10 cellular contexts compared by ENCODE assay signal in genomic region chr22:50262460-50262911, GRCh38. TPM values are rescaled to one million over a fixed set of nuclear protein-coding genes. Genes with fewer than 3 reads are reported as not detected.
A peak's percentile ranks its signal among the peaks of the same experiment; 100 is the strongest.
DNase-seq lines count a peak whose midpoint lies in the region; ATAC-seq and TF ChIP-seq lines count a peak whose summit lies in the region.
"Had no signal": no experiment of that assay in that cellular context is flagged by ENCODE, and none has a peak within 500 bp of the region (broad histone marks: within the 10 kb centered on the region; RNA-seq: fewer than 3 reads in every experiment).

No MANE protein-coding gene starts in this region.

- peak overlapping the region; percentile 65 for H3K4me2 ChIP-seq in OCI-LY1 (ENCODE audit: low read length)

- TF ChIP-seq POLR2A in testis (IDR thresholded peaks at IDR 0.05) = no peak

- H3K4me3 ChIP-seq in OCI-LY1 (ENCODE audit: low read depth, low read length, poor library complexity, severe bottlenecking) (peak overlapping the region; percentile 88), testis (no peak overlapping the region)

- H3K4me3 Mint-ChIP-seq in activated naive CD4-positive, alpha-beta T cell treated with anti-CD3 and anti-CD28 coated beads, Interleukin-2, amount 50 U/mL, for 24 hours = peak overlapping the region; percentile 51
- H3K4me3 Mint-ChIP-seq in central memory CD8-positive, alpha-beta T cell = peak overlapping the region; percentile 73
- H3K4me3 Mint-ChIP-seq in stimulated activated effector memory CD8-positive, alpha-beta T cell treated with anti-CD3 and anti-CD28 coated beads, Interleukin-12 subunit alpha, Interleukin-12 subunit beta, amount 100 ng/mL, for 72 hours = peak overlapping the region; percentile 72

- no peaks in the 10 kb centered on the region for H3K9me3 Mint-ChIP-seq in activated naive CD4-positive, alpha-beta T cell treated with anti-CD3 and anti-CD28 coated beads, Interleukin-2, amount 50 U/mL, for 24 hours
- H3K9me3 Mint-ChIP-seq in central memory CD8-positive, alpha-beta T cell = no peaks in the 10 kb centered on the region
- H3K9me3 Mint-ChIP-seq in stimulated activated effector memory CD8-positive, alpha-beta T cell treated with anti-CD3 and anti-CD28 coated beads, Interleukin-12 subunit alpha, Interleukin-12 subunit beta, amount 100 ng/mL, for 72 hours = no peaks in the 10 kb centered on the region

- peaks cover 15% of the 10 kb centered on the region for H3K36me3 ChIP-seq in OCI-LY1 (ENCODE audit: insufficient read depth, low read length)
- no peaks in the 10 kb centered on the region for H3K36me3 ChIP-seq in testis (ENCODE audit: low read depth, missing control alignments)

- no peaks in the 10 kb centered on the region for H4K20me1 ChIP-seq in OCI-LY1 (ENCODE audit: insufficient read depth, low read length)

- H3K36me3 Mint-ChIP-seq in activated naive CD4-positive, alpha-beta T cell treated with anti-CD3 and anti-CD28 coated beads, Interleukin-2, amount 50 U/mL, for 24 hours = no peaks in the 10 kb centered on the region
- H3K36me3 Mint-ChIP-seq in central memory CD8-positive, alpha-beta T cell (ENCODE audit: insufficient read depth) = peaks cover 4% of the 10 kb centered on the region
- peaks cover 7% of the 10 kb centered on the region for H3K36me3 Mint-ChIP-seq in stimulated activated effector memory CD8-positive, alpha-beta T cell treated with anti-CD3 and anti-CD28 coated beads, Interleukin-12 subunit alpha, Interleukin-12 subunit beta, amount 100 ng/mL, for 72 hours

- H3K27me3 ChIP-seq in OCI-LY1 (ENCODE audit: insufficient read depth, low read length) (no peaks in the 10 kb centered on the region), testis (no peaks in the 10 kb centered on the region)

- H3K27me3 Mint-ChIP-seq in activated naive CD4-positive, alpha-beta T cell treated with anti-CD3 and anti-CD28 coated beads, Interleukin-2, amount 50 U/mL, for 24 hours = peaks cover 8% of the 10 kb centered on the region
- H3K27me3 Mint-ChIP-seq in central memory CD8-positive, alpha-beta T cell = peaks cover 14% of the 10 kb centered on the region

- H3K4me1 ChIP-seq in OCI-LY1 (ENCODE audit: insufficient read depth, low read length, severe bottlenecking) = peaks cover 24% of the 10 kb centered on the region
- peaks cover 14% of the 10 kb centered on the region for H3K4me1 ChIP-seq in testis

- no peak overlapping the region for H2AFZ ChIP-seq in OCI-LY1 (ENCODE audit: low read length)

- peaks cover 4% of the 10 kb centered on the region; the same call in 1 of the 2 replicates for H3K79me2 ChIP-seq in OCI-LY1 (ENCODE audit: insufficient read depth, low read length)

- no peaks in the 10 kb centered on the region for H3K9me2 ChIP-seq in OCI-LY1 (ENCODE audit: low read depth, low read length)

- TF ChIP-seq CTCF in OCI-LY1 (IDR thresholded peaks at IDR 0.05; ENCODE audit: low read length) (no peak), testis (IDR thresholded peaks at IDR 0.05) (no peak)

- peaks cover 6% of the 10 kb centered on the region for H3K4me1 Mint-ChIP-seq in activated naive CD4-positive, alpha-beta T cell treated with anti-CD3 and anti-CD28 coated beads, Interleukin-2, amount 50 U/mL, for 24 hours
- peaks cover 5% of the 10 kb centered on the region for H3K4me1 Mint-ChIP-seq in central memory CD8-positive, alpha-beta T cell
- peaks cover 13% of the 10 kb centered on the region for H3K4me1 Mint-ChIP-seq in stimulated activated effector memory CD8-positive, alpha-beta T cell treated with anti-CD3 and anti-CD28 coated beads, Interleukin-12 subunit alpha, Interleukin-12 subunit beta, amount 100 ng/mL, for 72 hours

- H3K27ac ChIP-seq in OCI-LY1 (ENCODE audit: low read depth, low read length, poor library complexity, severe bottlenecking) (peak overlapping the region; percentile 34), testis (no peak overlapping the region)

- DNase-seq in activated naive CD4-positive, alpha-beta T cell (lab: John Stamatoyannopoulos, UW) = no peak
- DNase-seq in central memory CD8-positive, alpha-beta T cell (ENCODE audit: low spot score in 2 of 2) = no peak
- DNase-seq in stimulated activated effector memory CD8-positive, alpha-beta T cell treated with anti-CD3 and anti-CD28 coated beads, Interleukin-12 subunit alpha, Interleukin-12 subunit beta, amount 100 ng/mL, for 72 hours (ENCODE audit: low spot score in 2 of 2) = no peak
- DNase-seq in testis (no peak), ureter (ENCODE audit: low spot score) (no peak)
- DNase-seq: activated CD8-positive, alpha-beta memory T cell treated with anti-CD3 and anti-CD28 coated beads, Interleukin-2, amount 50 U/mL, for 4 hours; left ventricle myocardium superior had no signal

- H3K9me3 ChIP-seq in OCI-LY1 (ENCODE audit: low read length) = no peaks in the 10 kb centered on the region
- no peaks in the 10 kb centered on the region for H3K9me3 ChIP-seq in testis

- 73 to 81% methylated on average over 6 to 7 of the region's 7 CpGs for WGBS in testis, 2 donors

- H3F3A ChIP-seq in OCI-LY1 (ENCODE audit: insufficient read depth, low read length) = no peaks in the 10 kb centered on the region

- no peak for ATAC-seq in central memory CD8-positive, alpha-beta T cell (replicated peaks; ENCODE audit: extremely low read depth, poor library complexity, severe bottlenecking)
- ATAC-seq in stimulated activated effector memory CD8-positive, alpha-beta T cell treated with anti-CD3 and anti-CD28 coated beads, Interleukin-12 subunit alpha, Interleukin-12 subunit beta, amount 100 ng/mL, for 72 hours = no peak
- no peak for ATAC-seq in HG02610 (IDR thresholded peaks at IDR 0.05; ENCODE audit: unreplicated experiment)
- ATAC-seq: left ventricle myocardium superior had no signal

- intact Hi-C loops in testis (cut with DNase I; ENCODE audit: low total_unique reads) = no loop called here

- H3K27ac Mint-ChIP-seq in activated naive CD4-positive, alpha-beta T cell treated with anti-CD3 and anti-CD28 coated beads, Interleukin-2, amount 50 U/mL, for 24 hours = peak overlapping the region; percentile 46
- H3K27ac Mint-ChIP-seq in central memory CD8-positive, alpha-beta T cell (ENCODE audit: low read depth) = no peak overlapping the region
- H3K27ac Mint-ChIP-seq in stimulated activated effector memory CD8-positive, alpha-beta T cell treated with anti-CD3 and anti-CD28 coated beads, Interleukin-12 subunit alpha, Interleukin-12 subunit beta, amount 100 ng/mL, for 72 hours = no peak overlapping the region

- H3K9ac ChIP-seq in OCI-LY1 (ENCODE audit: low read length) = peak overlapping the region; percentile 70; the same call in 1 of the 2 replicates

RNA-seq across cellular contexts. Expression of gene MAPK12, which starts 1.0 kb away (rescaled TPM):
- 10 to 100 TPM; 22.3 to 25.1 TPM for total RNA-seq in testis
- 9.1 TPM for polyA plus RNA-seq in testis (ENCODE audit: insufficient read depth, low read depth, low replicate concordance)
- total RNA-seq in ureter = 14.1 TPM

RNA-seq across cellular contexts. Expression of gene MAPK11, which starts 7.7 kb away (rescaled TPM):
- total RNA-seq in testis (10 to 100 TPM in 1 of 2 donors, 1 to 10 TPM in 1; 8.3 to 10.7 TPM), ureter (15.4 TPM)
- 6.4 TPM for polyA plus RNA-seq in testis (ENCODE audit: insufficient read depth, low read depth, low replicate concordance)

RNA-seq across cellular contexts. Expression of gene HDAC10, which starts 11.4 kb away (rescaled TPM):
- total RNA-seq in testis (10 to 100 TPM; 32.1 to 33.1 TPM), ureter (52.4 TPM)
- polyA plus RNA-seq in testis (ENCODE audit: insufficient read depth, low read depth, low replicate concordance) = 13.5 TPM

RNA-seq across cellular contexts. Expression of gene TUBGCP6, which starts 17.7 kb away (rescaled TPM):
- total RNA-seq in testis = 100 to 1,000 TPM; 136 to 143 TPM
- 40.2 TPM for polyA plus RNA-seq in testis (ENCODE audit: insufficient read depth, low read depth, low replicate concordance)
- 57.2 TPM for total RNA-seq in ureter

RNA-seq across cellular contexts. Expression of gene PLXNB2, which starts 45.0 kb away (rescaled TPM):
- total RNA-seq in testis (100 to 1,000 TPM; 219 to 243 TPM), ureter (443 TPM)
- 98.0 TPM for polyA plus RNA-seq in testis (ENCODE audit: insufficient read depth, low read depth, low replicate concordance)
